ENCODE assay signal across 8 cellular contexts in genomic region chr16:85428168-85428898, GRCh38.
DNase-seq lines count a peak whose midpoint lies in the region; ATAC-seq and TF ChIP-seq lines count a peak whose summit lies in the region.

No MANE protein-coding gene starts in this region.

- H3F3A ChIP-seq in smooth muscle cell (ENCODE audit: low read depth), result no peaks in the 10 kb centered on the region

- H3K36me3 ChIP-seq in smooth muscle cell (ENCODE audit: low read depth), result no peaks in the 10 kb centered on the region

- no peak overlapping the region for H2AFZ ChIP-seq in smooth muscle cell (ENCODE audit: low read depth)

- no peak overlapping the region for H3K4me3 Mint-ChIP-seq in activated T-cell treated with anti-CD3 and anti-CD28 coated beads, Interleukin-2, amount 50 U/mL, for 72 hours

- no peak overlapping the region for H3K4me3 ChIP-seq in smooth muscle cell

- H3K27ac Mint-ChIP-seq in activated T-cell treated with anti-CD3 and anti-CD28 coated beads, Interleukin-2, amount 50 U/mL, for 72 hours, result no peak overlapping the region

- no peaks in the 10 kb centered on the region for H3K36me3 Mint-ChIP-seq in activated T-cell treated with anti-CD3 and anti-CD28 coated beads, Interleukin-2, amount 50 U/mL, for 72 hours (ENCODE audit: insufficient read depth in 2 of 2)

- no peak overlapping the region for H3K27ac ChIP-seq in smooth muscle cell (ENCODE audit: low read depth)

- ATAC-seq in activated T-cell treated with anti-CD3 and anti-CD28 coated beads, Interleukin-2, amount 50 U/mL, for 72 hours (replicated peaks in 1 of 2), result peak; percentile 52 to 58
- no peak for ATAC-seq in Right ventricle myocardium inferior
- no peak for ATAC-seq in HG02610 (IDR thresholded peaks at IDR 0.05; ENCODE audit: unreplicated experiment)

- no peaks in the 10 kb centered on the region for H3K79me2 ChIP-seq in smooth muscle cell (ENCODE audit: low read depth)

- H3K9me3 Mint-ChIP-seq in activated T-cell treated with anti-CD3 and anti-CD28 coated beads, Interleukin-2, amount 50 U/mL, for 72 hours, result no peaks in the 10 kb centered on the region

- intact Hi-C loops in Right ventricle myocardium inferior (cut with DNase I), result no loop called here

- no peaks in the 10 kb centered on the region for H3K4me1 Mint-ChIP-seq in activated T-cell treated with anti-CD3 and anti-CD28 coated beads, Interleukin-2, amount 50 U/mL, for 72 hours (ENCODE audit: low read depth)

- no peaks in the 10 kb centered on the region for H3K27me3 ChIP-seq in smooth muscle cell (ENCODE audit: low read depth)

- DNase-seq in DMS53 (lab: John Stamatoyannopoulos, UW), result peak; percentile 65
- DNase-seq in DMS53 treated with DMSO at 0.1 percent for 48 hours (lab: John Stamatoyannopoulos, UW; ENCODE audit: unreplicated experiment), result no peak
- DNase-seq in NCI-H1436 (lab: John Stamatoyannopoulos, UW), result peak; percentile 48
- peak; percentile 42 to 52 for DNase-seq in activated T-cell treated with anti-CD3 and anti-CD28 coated beads, Interleukin-2, amount 50 U/mL, for 72 hours
- DNase-seq in Right ventricle myocardium inferior (ENCODE audit: missing footprints), result peak; percentile 71
- no peak for DNase-seq in smooth muscle cell (lab: John Stamatoyannopoulos, UW; ENCODE audit: unreplicated experiment)
- DNase-seq in globus pallidus (ENCODE audit: low spot score), result no peak

- H3K27me3 Mint-ChIP-seq in activated T-cell treated with anti-CD3 and anti-CD28 coated beads, Interleukin-2, amount 50 U/mL, for 72 hours (ENCODE audit: low read depth), result peaks cover 18% of the 10 kb centered on the region

- TF ChIP-seq CTCF in smooth muscle cell (IDR thresholded peaks at IDR 0.05; ENCODE audit: borderline replicate concordance, insufficient read depth, poor library complexity, severe bottlenecking), result peak; percentile 30

- no peak overlapping the region for H3K4me2 ChIP-seq in smooth muscle cell

- no peak overlapping the region for H3K9ac ChIP-seq in smooth muscle cell (ENCODE audit: low read depth)

- peaks cover 65% of the 10 kb centered on the region for H4K20me1 ChIP-seq in smooth muscle cell (ENCODE audit: low read depth)

- 75% methylated on average over 17 of the region's 17 CpGs for WGBS in smooth muscle cell (ENCODE audit: low lambda C conversion rate)

- H3K9me3 ChIP-seq in smooth muscle cell (replicated peaks; ENCODE audit: low read depth), result no peaks in the 10 kb centered on the region

- no peaks in the 10 kb centered on the region for H3K4me1 ChIP-seq in smooth muscle cell (ENCODE audit: low read depth)

Comparison
In these comparisons a context has a peak if more than half of its experiments do, and no peak if none do; other contexts are left out.
1. DNase-seq: peak in DMS53 (single experiment), NCI-H1436 (single experiment), activated T-cell treated with anti-CD3 and anti-CD28 coated beads, Interleukin-2, amount 50 U/mL, for 72 hours (2 of 2) and Right ventricle myocardium inferior (single experiment); none in DMS53 treated with DMSO at 0.1 percent for 48 hours (single experiment), smooth muscle cell (single experiment) and globus pallidus (single experiment).
2. ATAC-seq: peak in activated T-cell treated with anti-CD3 and anti-CD28 coated beads, Interleukin-2, amount 50 U/mL, for 72 hours (2 of 2); none in Right ventricle myocardium inferior (single experiment) and HG02610 (single experiment).